8 cellular contexts compared by ENCODE assay signal in genomic region chr14:78164226-78164853, GRCh38. TPM values are rescaled to one million over a fixed set of nuclear protein-coding genes. Genes with fewer than 3 reads are reported as not detected.
DNase-seq lines count a peak whose midpoint lies in the region; ATAC-seq, FAIRE-seq and TF ChIP-seq lines count a peak whose summit lies in the region.

No MANE protein-coding gene starts in this region.

- no peaks in the 10 kb centered on the region for H3K4me1 Mint-ChIP-seq in Caco-2 (ENCODE audit: low read depth, unreplicated experiment)
- no peaks in the 10 kb centered on the region for H3K4me1 Mint-ChIP-seq in stimulated activated effector memory CD8-positive, alpha-beta T cell treated with anti-CD3 and anti-CD28 coated beads, Interleukin-12 subunit alpha, Interleukin-12 subunit beta, amount 100 ng/mL, for 72 hours

- TF ChIP-seq CTCF in Caco-2 (IDR thresholded peaks at IDR 0.05; ENCODE audit: insufficient read depth in 1 of 2, low read depth in 1 of 2, low read length in 1 of 2, severe bottlenecking in 1 of 2, unreplicated experiment in 1 of 2), result peak; percentile 57 to 77

- ATAC-seq in stimulated activated effector memory CD8-positive, alpha-beta T cell treated with anti-CD3 and anti-CD28 coated beads, Interleukin-12 subunit alpha, Interleukin-12 subunit beta, amount 100 ng/mL, for 72 hours, result peak; percentile 20
- ATAC-seq in HG02678 (IDR thresholded peaks at IDR 0.05; ENCODE audit: unreplicated experiment), result no peak

- CTCF ChIA-PET in Caco-2 (lab: Charles Lee), result interaction anchor here (0.5 to 1.0 kb wide), 2 partner anchors 140 to 402 kb away, joined by 3 read pairs; no protein-coding TSS in a partner anchor

- no peak for FAIRE-seq in GM19239 (lab: Jason Lieb, UNC)

- no peaks in the 10 kb centered on the region for H3K36me3 Mint-ChIP-seq in Caco-2 (ENCODE audit: insufficient read depth, unreplicated experiment)
- no peaks in the 10 kb centered on the region for H3K36me3 Mint-ChIP-seq in stimulated activated effector memory CD8-positive, alpha-beta T cell treated with anti-CD3 and anti-CD28 coated beads, Interleukin-12 subunit alpha, Interleukin-12 subunit beta, amount 100 ng/mL, for 72 hours

- no peak overlapping the region for H3K4me3 Mint-ChIP-seq in Caco-2 (ENCODE audit: unreplicated experiment)
- no peak overlapping the region for H3K4me3 Mint-ChIP-seq in stimulated activated effector memory CD8-positive, alpha-beta T cell treated with anti-CD3 and anti-CD28 coated beads, Interleukin-12 subunit alpha, Interleukin-12 subunit beta, amount 100 ng/mL, for 72 hours

- H3K9me3 ChIP-seq in Caco-2, result no peaks in the 10 kb centered on the region

- H3K27ac Mint-ChIP-seq in Caco-2 (ENCODE audit: unreplicated experiment), result no peak overlapping the region
- no peak overlapping the region for H3K27ac Mint-ChIP-seq in stimulated activated effector memory CD8-positive, alpha-beta T cell treated with anti-CD3 and anti-CD28 coated beads, Interleukin-12 subunit alpha, Interleukin-12 subunit beta, amount 100 ng/mL, for 72 hours

- POLR2A ChIA-PET in Caco-2 (lab: Charles Lee), result no interaction called here

- no peaks in the 10 kb centered on the region for H3K9me3 Mint-ChIP-seq in Caco-2 (ENCODE audit: unreplicated experiment)
- peaks cover 3% of the 10 kb centered on the region for H3K9me3 Mint-ChIP-seq in stimulated activated effector memory CD8-positive, alpha-beta T cell treated with anti-CD3 and anti-CD28 coated beads, Interleukin-12 subunit alpha, Interleukin-12 subunit beta, amount 100 ng/mL, for 72 hours

- H3K36me3 ChIP-seq in Caco-2 (ENCODE audit: control insufficient read depth, insufficient read depth, low read length), result no peaks in the 10 kb centered on the region

- peaks cover 20% of the 10 kb centered on the region for H3K27me3 Mint-ChIP-seq in Caco-2 (ENCODE audit: insufficient read depth, unreplicated experiment)

- no peaks in the 10 kb centered on the region for H3K27me3 ChIP-seq in Caco-2 (replicated peaks; ENCODE audit: control insufficient read depth, insufficient read depth, low read length)

- H3K4me1 ChIP-seq in Caco-2, result no peaks in the 10 kb centered on the region

- peak; percentile 52 to 59 for DNase-seq in Caco-2
- DNase-seq in GM19239 (ENCODE audit: insufficient read length, low spot score), result peak; percentile 9
- peak; percentile 72 for DNase-seq in NCI-H2227 (lab: John Stamatoyannopoulos, UW; ENCODE audit: unreplicated experiment)
- DNase-seq in dermis blood vessel endothelial cell, result peak; percentile 2
- no peak for DNase-seq in stimulated activated effector memory CD8-positive, alpha-beta T cell treated with anti-CD3 and anti-CD28 coated beads, Interleukin-12 subunit alpha, Interleukin-12 subunit beta, amount 100 ng/mL, for 72 hours (ENCODE audit: low spot score in 2 of 2)
- DNase-seq in epidermal melanocyte (ENCODE audit: insufficient read length, low spot score), result no peak
- no peak for DNase-seq in activated CD4-positive, CD25-positive, alpha-beta regulatory T cell treated with anti-CD3 and anti-CD28 coated beads, Interleukin-2, amount 50 U/mL, for 72 hours

- BruUV-seq in Caco-2 (replicated peaks; lab: Mats Ljungman, UMichigan), result no TSS peak

- intact Hi-C loops in Caco-2 (cut with micrococcal nuclease; ENCODE audit: unreplicated experiment), result loop anchor here (5.0 kb wide), 1 partner anchor 433 kb away; no protein-coding TSS in a partner anchor

- H3K4me3 ChIP-seq in Caco-2 (ENCODE audit: low read depth, low read length), result no peak overlapping the region

RNA-seq across cellular contexts. Expression of gene NRXN3, which starts 5.8 kb away (rescaled TPM):
- 12.4 and 15.9 TPM in 2 replicates for total RNA-seq in Caco-2 (2022)
- total RNA-seq in dermis blood vessel endothelial cell, result under 0.01 and 0.05 TPM in 2 replicates

Comparison
In these comparisons a context has a peak if more than half of its experiments do, and no peak if none do; other contexts are left out.
1. DNase-seq: peak in Caco-2 (2 of 2), GM19239 (single experiment), NCI-H2227 (single experiment) and dermis blood vessel endothelial cell (single experiment); none in stimulated activated effector memory CD8-positive, alpha-beta T cell treated with anti-CD3 and anti-CD28 coated beads, Interleukin-12 subunit alpha, Interleukin-12 subunit beta, amount 100 ng/mL, for 72 hours (0 of 2), epidermal melanocyte (single experiment) and activated CD4-positive, CD25-positive, alpha-beta regulatory T cell treated with anti-CD3 and anti-CD28 coated beads, Interleukin-2, amount 50 U/mL, for 72 hours (single experiment).
2. RNA of gene NRXN3, which starts 5.8 kb away (total RNA-seq): 12.4 to 15.9 TPM in Caco-2; under 0.01 to 0.05 TPM in dermis blood vessel endothelial cell; every median in the first group is over 10 times any median in the second.